Comparison of ENCODE assay signal across 16 cellular contexts in genomic region chr5:43155394-43156096, GRCh38.
"Had no signal": no experiment of that assay in that cellular context is flagged by ENCODE, and none has a peak within 500 bp of the region (broad histone marks: within the 10 kb centered on the region; RNA-seq: fewer than 3 reads in every experiment).

No MANE protein-coding gene starts in this region.

- H3K4me1 ChIP-seq: uterus had no signal

- H3K4me3 ChIP-seq: body of pancreas, gastrocnemius medialis, heart right ventricle, stomach, tibial artery, uterus had no signal

- H3K4me3 Mint-ChIP-seq: activated naive CD4-positive, alpha-beta T cell treated with anti-CD3 and anti-CD28 coated beads for 36 hours; activated T-helper 17 cell treated with anti-CD3 and anti-CD28 coated beads, Interleukin-2, amount 50 U/mL, for 72 hours had no signal

- H3K27ac ChIP-seq: body of pancreas, epithelial cell of prostate, heart right ventricle, parathyroid adenoma, tibial artery, uterus had no signal

- H3K27ac Mint-ChIP-seq: activated naive CD4-positive, alpha-beta T cell treated with anti-CD3 and anti-CD28 coated beads for 36 hours; activated T-helper 17 cell treated with anti-CD3 and anti-CD28 coated beads, Interleukin-2, amount 50 U/mL, for 72 hours had no signal

- DNase-seq: activated naive CD4-positive, alpha-beta T cell treated with anti-CD3 and anti-CD28 coated beads for 36 hours; amniotic stem cell; body of pancreas; central memory CD4-positive, alpha-beta T cell; effector memory CD4-positive, alpha-beta T cell; gastrocnemius medialis; kidney; left ventricle myocardium superior; stimulated activated CD4-positive, alpha-beta T cell treated with anti-CD3 and anti-CD28 coated beads, Interleukin-4, amount 100 ng/mL, for 4 hours; stomach; tibial artery; uterus had no signal

- H3K27me3 Mint-ChIP-seq: activated T-helper 17 cell treated with anti-CD3 and anti-CD28 coated beads, Interleukin-2, amount 50 U/mL, for 72 hours had no signal

- ATAC-seq: body of pancreas had no signal

- H3K27me3 ChIP-seq: body of pancreas, gastrocnemius medialis, heart right ventricle, stomach, tibial artery, uterus had no signal

- H3K9me3 ChIP-seq: body of pancreas, gastrocnemius medialis, heart right ventricle, stomach, tibial artery, uterus had no signal

- H3K9ac ChIP-seq: parathyroid adenoma had no signal

- H3K36me3 ChIP-seq: gastrocnemius medialis, uterus had no signal

- H2AFZ ChIP-seq: parathyroid adenoma had no signal

- H3K9me3 Mint-ChIP-seq: activated naive CD4-positive, alpha-beta T cell treated with anti-CD3 and anti-CD28 coated beads for 36 hours; activated T-helper 17 cell treated with anti-CD3 and anti-CD28 coated beads, Interleukin-2, amount 50 U/mL, for 72 hours had no signal
